In the genomic region with DNA sequence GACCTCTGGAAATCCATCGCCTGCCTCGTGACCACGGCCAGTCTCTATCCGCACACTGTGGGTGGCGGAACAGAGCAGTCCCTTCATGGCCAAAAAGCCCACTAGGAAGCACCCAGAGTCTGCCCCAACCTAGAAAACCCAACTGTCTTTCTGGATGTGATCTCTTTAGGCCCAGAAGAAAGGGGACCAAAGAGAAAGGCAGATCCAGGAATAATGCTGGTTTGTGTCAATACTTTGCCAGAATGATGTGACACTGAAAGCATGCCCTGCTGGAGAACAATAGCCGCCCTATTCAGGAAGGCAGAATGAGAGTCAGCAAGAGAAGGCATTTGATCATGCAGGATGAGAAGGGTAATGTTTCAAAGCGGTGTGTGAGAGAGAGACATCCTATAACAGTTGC, we compare ENCODE assay signal across 11 cellular contexts.
DNase-seq lines count a peak whose midpoint lies in the region; ATAC-seq and TF ChIP-seq lines count a peak whose summit lies in the region.
"Had no signal": no experiment of that assay in that cellular context is flagged by ENCODE, and none has a peak within 500 bp of the region (broad histone marks: within the 10 kb centered on the region; RNA-seq: fewer than 3 reads in every experiment).

No MANE protein-coding gene starts in this region.

- no peak overlapping the region for H3K27ac ChIP-seq in CD4-positive, alpha-beta T cell (ENCODE audit: low read depth, low read length)
- H3K27ac ChIP-seq: PC-9 had no signal

- H3K27ac Mint-ChIP-seq in CD4-positive, alpha-beta T cell = peak overlapping the region; percentile 74
- peak overlapping the region; percentile 83 to 92 for H3K27ac Mint-ChIP-seq in natural killer cell

- intact Hi-C loops in CD4-positive, alpha-beta T cell (cut with DNase I, micrococcal nuclease) = no loop called here
- intact Hi-C loops in natural killer cell (cut with micrococcal nuclease) = no loop called here

- no peaks in the 10 kb centered on the region for H3K9me3 ChIP-seq in CD4-positive, alpha-beta T cell (ENCODE audit: control insufficient read depth, low read length)

- H3K4me1 Mint-ChIP-seq in CD4-positive, alpha-beta T cell (ENCODE audit: low read depth) = peaks cover 62% of the 10 kb centered on the region
- H3K4me1 Mint-ChIP-seq in natural killer cell = peaks cover 54 to 63% of the 10 kb centered on the region in 2 donors

- CTCF ChIA-PET in CD4-positive, alpha-beta T cell (lab: Charles Lee) = no interaction called here

- H3K27me3 Mint-ChIP-seq in CD4-positive, alpha-beta T cell = no peaks in the 10 kb centered on the region
- H3K27me3 Mint-ChIP-seq in natural killer cell (ENCODE audit: low read depth in 2 of 2) = no peaks in the 10 kb centered on the region

- TF ChIP-seq CTCF in CD4-positive, alpha-beta T cell (IDR thresholded peaks at IDR 0.05) = no peak
- no peak for TF ChIP-seq CTCF in natural killer cell (IDR thresholded peaks at IDR 0.05)

- H3K27me3 ChIP-seq in CD4-positive, alpha-beta T cell (ENCODE audit: control insufficient read depth, insufficient read depth, low read length) = no peaks in the 10 kb centered on the region

- no peak overlapping the region for H3K4me3 Mint-ChIP-seq in CD4-positive, alpha-beta T cell
- H3K4me3 Mint-ChIP-seq in natural killer cell = no peak overlapping the region

- no peak for DNase-seq in CD4-positive, alpha-beta T cell
- peak; percentile 22 for DNase-seq in NCI-H146 treated with DMSO at 0.1 percent for 48 hours (lab: John Stamatoyannopoulos, UW; ENCODE audit: unreplicated experiment)
- peak; percentile 53 to 60 for DNase-seq in dermis microvascular lymphatic vessel endothelial cell (ENCODE audit: low read depth in 2 of 2)
- DNase-seq in natural killer cell = no peak
- no peak for DNase-seq in COLO668 (lab: John Stamatoyannopoulos, UW; ENCODE audit: unreplicated experiment)
- DNase-seq in glomerular visceral epithelial cell (ENCODE audit: extremely low spot score) = no peak
- no peak for DNase-seq in NCI-H82 (lab: John Stamatoyannopoulos, UW)
- DNase-seq: effector memory CD4-positive, alpha-beta T cell; NCI-H1436; PC-9 had no signal

- no peak for ATAC-seq in CD4-positive, alpha-beta T cell (ENCODE audit: poor library complexity)
- ATAC-seq in natural killer cell (no peak), GM19395 (IDR thresholded peaks at IDR 0.05; ENCODE audit: unreplicated experiment) (no peak)

- H3K36me3 Mint-ChIP-seq in CD4-positive, alpha-beta T cell (ENCODE audit: low read depth) = peaks cover 36% of the 10 kb centered on the region
- H3K36me3 Mint-ChIP-seq in natural killer cell = peaks cover 21% of the 10 kb centered on the region

- POLR2A ChIA-PET in CD4-positive, alpha-beta T cell (lab: Charles Lee) = interaction anchor here (1.7 kb wide), 1 partner anchor 18 kb away, joined by 5 read pairs; no protein-coding TSS in a partner anchor

- no peaks in the 10 kb centered on the region for H3K9me3 Mint-ChIP-seq in CD4-positive, alpha-beta T cell
- no peaks in the 10 kb centered on the region for H3K9me3 Mint-ChIP-seq in natural killer cell

Comparison
In these comparisons a context has a peak if more than half of its experiments do, and no peak if none do; other contexts are left out.
1. DNase-seq: peak in NCI-H146 treated with DMSO at 0.1 percent for 48 hours (single experiment) and dermis microvascular lymphatic vessel endothelial cell (2 of 2); none in CD4-positive, alpha-beta T cell (0 of 10), natural killer cell (single experiment), COLO668 (single experiment), glomerular visceral epithelial cell (single experiment) and NCI-H82 (single experiment).